8 cellular contexts compared by ENCODE assay signal in the genomic region with DNA sequence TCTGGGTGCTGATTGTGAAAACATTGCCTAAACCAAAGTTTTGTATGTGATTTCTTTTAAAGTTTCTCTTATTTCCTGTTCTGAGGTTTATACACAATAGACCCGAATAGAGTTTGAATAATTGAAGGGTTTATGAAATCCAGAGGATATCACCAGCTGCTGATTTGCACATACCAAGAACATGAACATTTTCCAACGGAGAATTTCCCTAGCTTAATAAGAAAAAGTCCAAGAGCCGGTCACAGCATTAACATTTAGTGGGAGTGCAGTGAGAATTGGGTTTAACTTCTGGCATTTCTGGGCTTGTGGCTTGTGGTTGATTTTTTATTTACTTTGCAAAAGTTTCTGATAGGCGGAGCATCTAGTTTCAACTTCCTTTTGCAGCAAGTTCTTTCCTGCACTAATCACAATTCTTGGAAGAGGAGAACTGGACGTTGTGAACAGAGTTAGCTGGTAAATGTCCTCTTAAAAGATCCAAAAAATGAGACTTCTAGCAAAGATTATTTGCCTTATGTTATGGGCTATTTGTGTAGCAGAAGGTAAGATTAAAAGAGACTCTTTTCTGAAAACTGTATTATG. TPM values are rescaled to one million over a fixed set of nuclear protein-coding genes. Genes with fewer than 3 reads are reported as not detected.
DNase-seq lines count a peak whose midpoint lies in the region; TF ChIP-seq lines count a peak whose summit lies in the region.

A gene (plus strand): TSS at position 407 of the 579 bp plus-strand sequence. CDS start 75 bp downstream, at position 482.

- no peaks in the 10 kb centered on the region for H3K4me1 ChIP-seq in OCI-LY7 (ENCODE audit: insufficient read depth, low read length, poor library complexity, severe bottlenecking)

- peaks cover 2% of the 10 kb centered on the region for H3K4me1 Mint-ChIP-seq in glutamatergic neuron (ENCODE audit: low read depth, unreplicated experiment)

- H3K27ac Mint-ChIP-seq in glutamatergic neuron (ENCODE audit: unreplicated experiment): no peak within 1 kb of the TSS

- H3K36me3 ChIP-seq in OCI-LY7 (ENCODE audit: insufficient read depth, low read length): no peaks in the 10 kb centered on the region

- intact Hi-C loops in OCI-LY7 (cut with micrococcal nuclease; ENCODE audit: unreplicated experiment): no loop called here

- H3K79me2 ChIP-seq in OCI-LY7 (ENCODE audit: insufficient read depth, low read depth, low read length): no peaks in the 10 kb centered on the region

- H4K20me1 ChIP-seq in OCI-LY7 (ENCODE audit: insufficient read depth, low read length): no peaks in the 10 kb centered on the region

- no peak within 1 kb of the TSS for H2AFZ ChIP-seq in OCI-LY7 (ENCODE audit: low read length)

- BruUV-seq in OCI-LY7 (replicated peaks; lab: Mats Ljungman, UMichigan): no TSS peak

- no peaks in the 10 kb centered on the region for H3K9me3 ChIP-seq in OCI-LY7 (ENCODE audit: low read length)

- POLR2A ChIA-PET in OCI-LY7 (lab: Charles Lee): no interaction called here

- no peak within 1 kb of the TSS for H3K4me2 ChIP-seq in OCI-LY7 (ENCODE audit: low read length)

- H3K27ac ChIP-seq in OCI-LY7 (ENCODE audit: low read depth, low read length, poor library complexity, severe bottlenecking): no peak within 1 kb of the TSS

- no peaks in the 10 kb centered on the region for H3K27me3 Mint-ChIP-seq in glutamatergic neuron (ENCODE audit: unreplicated experiment)

- CTCF ChIA-PET in OCI-LY7 (lab: Charles Lee; ENCODE audit: unreplicated experiment): no interaction called here

- no peak for TF ChIP-seq CTCF in fibroblast of pulmonary artery (IDR thresholded peaks at IDR 0.05; ENCODE audit: low read length, missing control alignments)
- no peak for TF ChIP-seq CTCF in retinal pigment epithelial cell (conservative IDR thresholded peaks at IDR 0.05; ENCODE audit: low read depth, low read length)
- TF ChIP-seq CTCF in OCI-LY7 (conservative IDR thresholded peaks at IDR 0.05; ENCODE audit: low read length): no peak
- TF ChIP-seq CTCF in glutamatergic neuron (IDR thresholded peaks at IDR 0.05; ENCODE audit: partially characterized antibody, unreplicated experiment): no peak

- H3K4me3 ChIP-seq in fibroblast of pulmonary artery (replicated peaks; ENCODE audit: low read depth, low read length) (peak within 1 kb of the TSS; percentile 63), retinal pigment epithelial cell (ENCODE audit: low read length) (peak within 1 kb of the TSS; percentile 58), OCI-LY7 (ENCODE audit: low read depth, low read length, poor library complexity, severe bottlenecking) (no peak within 1 kb of the TSS)

- no peak within 1 kb of the TSS for H3K4me3 Mint-ChIP-seq in glutamatergic neuron (ENCODE audit: unreplicated experiment)

- DNase-seq in GM03348 (ENCODE audit: low spot score) (peak; percentile 60), SKM-1 treated with dmso at 0.1 percent for 144 hours (lab: John Stamatoyannopoulos, UW; ENCODE audit: unreplicated experiment) (peak; percentile 24), fibroblast of pulmonary artery (ENCODE audit: low read depth) (peak; percentile 92), retinal pigment epithelial cell (ENCODE audit: low read depth) (peak; percentile 55), OCI-LY7 (ENCODE audit: low spot score) (no peak), glutamatergic neuron (no peak)
- no peak for DNase-seq in stimulated activated CD4-positive, alpha-beta T cell treated with anti-CD3 and anti-CD28 coated beads, Interleukin-15, amount 100 ng/mL, for 24 hours
- no peak for DNase-seq in activated CD4-positive, alpha-beta T cell treated with anti-CD3 and anti-CD28 coated beads, Interleukin-2, amount 50 U/mL, for 48 hours

- no peaks in the 10 kb centered on the region for H3K9me2 ChIP-seq in OCI-LY7 (ENCODE audit: insufficient read depth, low read length)

- H3K9me3 Mint-ChIP-seq in glutamatergic neuron (ENCODE audit: unreplicated experiment): no peaks in the 10 kb centered on the region

- no peaks in the 10 kb centered on the region for H3K36me3 Mint-ChIP-seq in glutamatergic neuron (ENCODE audit: unreplicated experiment)

RNA-seq across cellular contexts. Expression of the gene that starts here (rescaled TPM):
- not detected in 2 replicates for total RNA-seq in OCI-LY7 (2014; rRNA removed; shearing (Covaris generic))
- not detected in 2 replicates for total RNA-seq in OCI-LY7 (2022)
- total RNA-seq in glutamatergic neuron (ENCODE audit: unreplicated experiment): not detected

Comparison
In these comparisons a context has a peak if more than half of its experiments do, and no peak if none do; other contexts are left out.
1. DNase-seq: peak in GM03348 (single experiment), SKM-1 treated with dmso at 0.1 percent for 144 hours (single experiment), fibroblast of pulmonary artery (single experiment) and retinal pigment epithelial cell (single experiment); none in OCI-LY7 (single experiment), stimulated activated CD4-positive, alpha-beta T cell treated with anti-CD3 and anti-CD28 coated beads, Interleukin-15, amount 100 ng/mL, for 24 hours (single experiment), glutamatergic neuron (single experiment) and activated CD4-positive, alpha-beta T cell treated with anti-CD3 and anti-CD28 coated beads, Interleukin-2, amount 50 U/mL, for 48 hours (0 of 2).